ENCODE assay signal across 9 cellular contexts in the genomic region with DNA sequence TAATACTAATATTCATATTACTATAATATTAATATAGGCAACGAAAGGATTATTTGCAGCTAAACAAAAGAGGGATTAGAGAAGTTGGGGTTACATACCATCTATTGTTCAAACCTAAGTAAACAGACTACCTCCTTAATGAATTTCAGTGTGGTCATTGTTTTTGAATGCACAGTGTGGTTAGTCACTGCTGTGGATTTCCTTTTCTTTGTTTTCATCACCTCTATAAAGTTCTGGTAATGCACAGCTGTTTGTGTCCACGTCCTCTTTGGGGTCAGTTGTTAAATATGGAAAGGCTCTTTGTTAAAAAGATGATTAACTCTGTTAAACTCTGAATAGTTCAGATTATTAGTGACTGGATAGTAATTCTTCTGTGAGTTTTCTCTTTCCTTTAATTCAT.
DNase-seq lines count a peak whose midpoint lies in the region; ATAC-seq and TF ChIP-seq lines count a peak whose summit lies in the region.
"Had no signal": no experiment of that assay in that cellular context is flagged by ENCODE, and none has a peak within 500 bp of the region (broad histone marks: within the 10 kb centered on the region; RNA-seq: fewer than 3 reads in every experiment).

No MANE protein-coding gene starts in this region.

- H3K9ac ChIP-seq in colonic mucosa (ENCODE audit: low read depth in 2 of 2, low read length in 2 of 2) = no peak overlapping the region

- POLR2A ChIA-PET in naive thymus-derived CD4-positive, alpha-beta T cell (lab: Charles Lee) = no interaction called here

- H3K27me3 ChIP-seq in naive thymus-derived CD4-positive, alpha-beta T cell (ENCODE audit: control insufficient read depth in 2 of 2, insufficient read depth in 2 of 2, low read length in 2 of 2) = no peaks in the 10 kb centered on the region
- H3K27me3 ChIP-seq in uterus = no peaks in the 10 kb centered on the region
- H3K27me3 ChIP-seq in colonic mucosa = no peaks in the 10 kb centered on the region

- TF ChIP-seq CTCF in cardiac fibroblast (IDR thresholded peaks at IDR 0.05; ENCODE audit: low read depth, low read length) = no peak
- no peak for TF ChIP-seq CTCF in uterus (IDR thresholded peaks at IDR 0.05)
- TF ChIP-seq CTCF in colonic mucosa (IDR thresholded peaks at IDR 0.05) = no peak

- peaks cover 0 to 4% of the 10 kb centered on the region in 2 donors for H3K4me1 ChIP-seq in naive thymus-derived CD4-positive, alpha-beta T cell (ENCODE audit: control insufficient read depth in 2 of 2, insufficient read depth in 2 of 2, low read length in 2 of 2)
- no peaks in the 10 kb centered on the region for H3K4me1 ChIP-seq in uterus
- H3K4me1 ChIP-seq in colonic mucosa = no peaks in the 10 kb centered on the region

- DNase-seq in H4 (ENCODE audit: low spot score) = peak; percentile 63
- peak; percentile 38 for DNase-seq in NCI-H146 (lab: John Stamatoyannopoulos, UW)
- DNase-seq in cardiac fibroblast (ENCODE audit: low read depth in 2 of 2) = peak; percentile 74 to 95
- DNase-seq in naive thymus-derived CD4-positive, alpha-beta T cell = no peak
- DNase-seq in NCI-H187 (lab: John Stamatoyannopoulos, UW) = no peak
- no peak for DNase-seq in uterus
- DNase-seq in colonic mucosa = no peak
- DNase-seq: activated CD4-positive, alpha-beta T cell treated with anti-CD3 and anti-CD28 coated beads, Interleukin-2, amount 50 U/mL, for 1 hour had no signal

- peaks cover 0 to 22% (median 4%) of the 10 kb centered on the region in 5 donors for H3K36me3 Mint-ChIP-seq in naive thymus-derived CD4-positive, alpha-beta T cell

- H3K27me3 Mint-ChIP-seq in naive thymus-derived CD4-positive, alpha-beta T cell = peaks cover 0 to 59% (median 30%) of the 10 kb centered on the region in 5 donors

- intact Hi-C loops in naive thymus-derived CD4-positive, alpha-beta T cell (cut with micrococcal nuclease) = loop anchor here (1.0 to 10.0 kb wide), 12 partner anchors 8 to 1605 kb away; partner anchors contain the start of genes CENPK (in 1 of the 2), ERBIN (in 1 of the 2), PIK3R1 (in 1 of the 2) and PPWD1 (in 1 of the 2)
- intact Hi-C loops in uterus (cut with DNase I; ENCODE audit: low total_unique reads) = no loop called here
- intact Hi-C loops in colonic mucosa (cut with DNase I) = no loop called here

- H3K4me1 Mint-ChIP-seq in naive thymus-derived CD4-positive, alpha-beta T cell = peaks cover 12 to 66% (median 19%) of the 10 kb centered on the region in 7 donors

- CTCF ChIA-PET in naive thymus-derived CD4-positive, alpha-beta T cell (lab: Charles Lee) = interaction anchor here (0.6 to 1.2 kb wide), 4 partner anchors 11 to 48 kb away, joined by 3 to 5 read pairs (median 4); no protein-coding TSS in a partner anchor

- TF ChIP-seq POLR2A in uterus (IDR thresholded peaks at IDR 0.05) = no peak

- peak overlapping the region in 1 of 9 donors; percentile 88 for H3K27ac Mint-ChIP-seq in naive thymus-derived CD4-positive, alpha-beta T cell

- peak overlapping the region in 7 of 10 donors; percentile 2 to 93 (median 15) for H3K4me3 Mint-ChIP-seq in naive thymus-derived CD4-positive, alpha-beta T cell

- no peaks in the 10 kb centered on the region for H3K36me3 ChIP-seq in naive thymus-derived CD4-positive, alpha-beta T cell (ENCODE audit: control insufficient read depth in 2 of 3, insufficient read depth in 3 of 3, low read length in 3 of 3)
- H3K36me3 ChIP-seq in uterus (no peaks in the 10 kb centered on the region), colonic mucosa (no peaks in the 10 kb centered on the region)

- ATAC-seq in naive thymus-derived CD4-positive, alpha-beta T cell = no peak
- no peak for ATAC-seq in GM19467 (IDR thresholded peaks at IDR 0.05; ENCODE audit: unreplicated experiment)

- no peaks in the 10 kb centered on the region for H3K9me3 ChIP-seq in naive thymus-derived CD4-positive, alpha-beta T cell (ENCODE audit: control insufficient read depth in 2 of 3, low read length in 3 of 3)
- H3K9me3 ChIP-seq in uterus (no peaks in the 10 kb centered on the region), colonic mucosa (no peaks in the 10 kb centered on the region)

- H3K27ac ChIP-seq in naive thymus-derived CD4-positive, alpha-beta T cell (ENCODE audit: low read depth, low read length) = no peak overlapping the region
- H3K27ac ChIP-seq in uterus (peak overlapping the region in 1 of 2 donors; percentile 68), colonic mucosa (no peak overlapping the region)

- H3K4me3 ChIP-seq in cardiac fibroblast (replicated peaks in 1 of 2; ENCODE audit: low read depth in 2 of 2, low read length in 2 of 2) (peak overlapping the region in 1 of 2 donors; percentile 58), uterus (no peak overlapping the region), colonic mucosa (no peak overlapping the region)
- H3K4me3 ChIP-seq in naive thymus-derived CD4-positive, alpha-beta T cell (ENCODE audit: low read length) = no peak overlapping the region

- H3K9me3 Mint-ChIP-seq in naive thymus-derived CD4-positive, alpha-beta T cell = no peaks in the 10 kb centered on the region

Comparison
In these comparisons a context has a peak if more than half of its experiments do, and no peak if none do; other contexts are left out.
1. DNase-seq: peak in H4 (single experiment), NCI-H146 (single experiment) and cardiac fibroblast (2 of 2); none in naive thymus-derived CD4-positive, alpha-beta T cell (0 of 9), NCI-H187 (0 of 2), uterus (0 of 2) and colonic mucosa (single experiment).
2. intact Hi-C loops: an anchor here in naive thymus-derived CD4-positive, alpha-beta T cell (1.0 to 10.0 kb wide); none called in uterus and colonic mucosa.